In genomic region chr4:113397114-113397701, GRCh38 we compare ENCODE assay signal across 14 cellular contexts.
DNase-seq lines count a peak whose midpoint lies in the region; ATAC-seq and TF ChIP-seq lines count a peak whose summit lies in the region.
"Had no signal": no experiment of that assay in that cellular context is flagged by ENCODE, and none has a peak within 500 bp of the region (broad histone marks: within the 10 kb centered on the region; RNA-seq: fewer than 3 reads in every experiment).

No MANE protein-coding gene starts in this region.

- peak; percentile 16 for DNase-seq in A172 (ENCODE audit: low spot score)
- DNase-seq in fibroblast of peridontal ligament (ENCODE audit: extremely low read depth): peak; percentile 96
- peak; percentile 14 for DNase-seq in mucosa of gallbladder (ENCODE audit: low spot score)
- no peak for DNase-seq in ureter (ENCODE audit: low spot score)
- no peak for DNase-seq in occipital lobe (lab: John Stamatoyannopoulos, UW)
- DNase-seq: central memory CD4-positive, alpha-beta T cell; foreskin keratinocyte; left lung; NCI-H2029 treated with DMSO at 0.1 percent for 48 hours; NK-92 treated with Interleukin-12 subunit alpha and Interleukin-12 subunit beta, amount 100 ng/mL, for 24 hours; SW 1271 had no signal

- ATAC-seq in HG02970 (IDR thresholded peaks at IDR 0.05; ENCODE audit: low FRiP score, unreplicated experiment): no peak
- ATAC-seq in GM19452 (IDR thresholded peaks at IDR 0.05; ENCODE audit: unreplicated experiment): no peak
- ATAC-seq: foreskin keratinocyte, left lung had no signal

TF ChIP-seq in PFSK-1, 5 proteins besides CTCF, POLR2A, EP300 and RAD21:
- TF ChIP-seq SIN3A (IDR thresholded peaks at IDR 0.05; ENCODE audit: borderline replicate concordance, insufficient read depth, low read length) (0 out of 2 replicates have a peak, but pooled peaks have one; percentile 26), TAF1 (IDR thresholded peaks at IDR 0.05; ENCODE audit: borderline replicate concordance, insufficient read depth, low read length) (no peak)

Comparison
In these comparisons a context has a peak if more than half of its experiments do, and no peak if none do; other contexts are left out.
1. DNase-seq: peak in A172 (single experiment), fibroblast of peridontal ligament (single experiment) and mucosa of gallbladder (single experiment); none in ureter (single experiment) and occipital lobe (single experiment).